Comparison of ENCODE assay signal across 7 cellular contexts in genomic region chr9:22469928-22470544, GRCh38. TPM values are rescaled to one million over a fixed set of nuclear protein-coding genes. Genes with fewer than 3 reads are reported as not detected.
DNase-seq lines count a peak whose midpoint lies in the region; ATAC-seq and TF ChIP-seq lines count a peak whose summit lies in the region.

No MANE protein-coding gene starts in this region.

- H3K27me3 ChIP-seq in smooth muscle cell (ENCODE audit: low read depth): no peaks in the 10 kb centered on the region

- no peak overlapping the region for H3K9ac ChIP-seq in smooth muscle cell (ENCODE audit: low read depth)

- no peak overlapping the region for H3K27ac ChIP-seq in smooth muscle cell (ENCODE audit: low read depth)

- DNase-seq in GF-D8 (lab: John Stamatoyannopoulos, UW) (peak; percentile 4), RPMI7951 (ENCODE audit: low read depth) (peak; percentile 35), foreskin melanocyte (peak; percentile 14), smooth muscle cell (lab: John Stamatoyannopoulos, UW; ENCODE audit: unreplicated experiment) (no peak)
- DNase-seq in effector CD8-positive, alpha-beta T cell (lab: John Stamatoyannopoulos, UW): no peak

- TF ChIP-seq CTCF in smooth muscle cell (IDR thresholded peaks at IDR 0.05; ENCODE audit: borderline replicate concordance, insufficient read depth, poor library complexity, severe bottlenecking): peak; percentile 79

- no peak overlapping the region for H3K4me3 ChIP-seq in smooth muscle cell

- H3K4me2 ChIP-seq in smooth muscle cell: no peak overlapping the region

- H2AFZ ChIP-seq in smooth muscle cell (ENCODE audit: low read depth): no peak overlapping the region

- H3F3A ChIP-seq in smooth muscle cell (ENCODE audit: low read depth): no peaks in the 10 kb centered on the region

- TF ChIP-seq RAD21 in Ishikawa (IDR thresholded peaks at IDR 0.05; ENCODE audit: low read depth): peak; percentile 80

- ATAC-seq in GM21515 (IDR thresholded peaks at IDR 0.05; ENCODE audit: unreplicated experiment): peak; percentile 89

- no peaks in the 10 kb centered on the region for H3K79me2 ChIP-seq in smooth muscle cell (ENCODE audit: low read depth)

- H3K36me3 ChIP-seq in smooth muscle cell (ENCODE audit: low read depth): no peaks in the 10 kb centered on the region

- peaks cover 11% of the 10 kb centered on the region for H4K20me1 ChIP-seq in smooth muscle cell (ENCODE audit: low read depth)

- WGBS in smooth muscle cell (ENCODE audit: low lambda C conversion rate): 5% methylated on average over 8 of the region's 8 CpGs

- H3K4me1 ChIP-seq in smooth muscle cell (ENCODE audit: low read depth): no peaks in the 10 kb centered on the region

- H3K9me3 ChIP-seq in smooth muscle cell (replicated peaks; ENCODE audit: low read depth): no peaks in the 10 kb centered on the region

- TF ChIP-seq EP300 in Ishikawa (IDR thresholded peaks at IDR 0.05; ENCODE audit: borderline replicate concordance): no peak

TF ChIP-seq in Ishikawa, 13 proteins besides CTCF, POLR2A, EP300 and RAD21:
- TF ChIP-seq TCF12 (IDR thresholded peaks at IDR 0.05; ENCODE audit: low read depth) (no peak), YY1 (IDR thresholded peaks at IDR 0.05; ENCODE audit: low read depth) (no peak), CREB1 (IDR thresholded peaks at IDR 0.05; ENCODE audit: low read depth) (no peak), EGR1 (IDR thresholded peaks at IDR 0.05) (no peak), CEBPB (IDR thresholded peaks at IDR 0.05) (no peak), TEAD4 (IDR thresholded peaks at IDR 0.05) (no peak), FOXM1 (IDR thresholded peaks at IDR 0.05; ENCODE audit: borderline replicate concordance, low read depth) (no peak), USF1 (IDR thresholded peaks at IDR 0.05) (no peak), NFIC (IDR thresholded peaks at IDR 0.05) (no peak), ZBTB7A (IDR thresholded peaks at IDR 0.05; ENCODE audit: low read depth) (no peak), MAX (IDR thresholded peaks at IDR 0.05) (no peak), TAF1 (IDR thresholded peaks at IDR 0.05; ENCODE audit: low read depth) (no peak), REST (IDR thresholded peaks at IDR 0.05; ENCODE audit: low read depth) (no peak)

RNA-seq across cellular contexts. Expression of gene DMRTA1, which starts 23.4 kb away (rescaled TPM):
- total RNA-seq in RPMI7951 (2014; rRNA removed; shearing (Covaris generic)): 0.78 and 1.1 TPM in 2 replicates
- total RNA-seq in smooth muscle cell: 5.3 and 7.0 TPM in 2 replicates
- 0.45 and 1.6 TPM in 2 replicates for polyA plus RNA-seq in smooth muscle cell

Comparison
In these comparisons a context has a peak if more than half of its experiments do, and no peak if none do; other contexts are left out.
1. DNase-seq: peak in GF-D8 (single experiment), RPMI7951 (single experiment) and foreskin melanocyte (single experiment); none in smooth muscle cell (single experiment) and effector CD8-positive, alpha-beta T cell (single experiment).